In genomic region chr3:33639889-33640288, GRCh38 we compare ENCODE assay signal across 27 cellular contexts.
"Had no signal": no experiment of that assay in that cellular context is flagged by ENCODE, and none has a peak within 500 bp of the region (broad histone marks: within the 10 kb centered on the region; RNA-seq: fewer than 3 reads in every experiment).

No MANE protein-coding gene starts in this region.

- H3K36me3 ChIP-seq: colonic mucosa, prostate gland, sigmoid colon, thyroid gland had no signal

- ATAC-seq: heart right ventricle; left lobe of liver; stimulated activated effector memory CD8-positive, alpha-beta T cell treated with anti-CD3 and anti-CD28 coated beads, Interleukin-12 subunit alpha, Interleukin-12 subunit beta, amount 100 ng/mL, for 72 hours had no signal

- H3K9ac ChIP-seq: parathyroid adenoma had no signal

- H3K27me3 Mint-ChIP-seq: dendritic cell treated with granulocyte-macrophage colony-stimulating factor and Interleukin-4, amounts not matched to agents 40 ng/mL and 50 ng/mL, for 4 days; memory B cell had no signal

- H3K36me3 Mint-ChIP-seq: natural killer cell had no signal

- H3K9me3 ChIP-seq: colonic mucosa, esophagus squamous epithelium, heart right ventricle, neutrophil, prostate gland, right atrium auricular region, sigmoid colon, stomach, thyroid gland had no signal

- DNase-seq: colonic mucosa; effector memory CD4-positive, alpha-beta T cell; erythroblast; esophagus squamous epithelium; foreskin melanocyte; glutamatergic neuron; heart right ventricle; hippocampal formation; kidney; natural killer cell; sigmoid colon; stimulated activated CD4-positive, alpha-beta T cell treated with anti-CD3 and anti-CD28 coated beads, Interleukin-2, amount 100 ng/mL, for 24 hours; stimulated activated CD4-positive, alpha-beta T cell treated with anti-CD3 and anti-CD28 coated beads, Interleukin-4, amount 100 ng/mL, for 24 hours; stimulated activated naive CD4-positive, alpha-beta T cell treated with Interleukin-2 at 50 U/mL for 16 hours; stomach; thyroid gland; trophoblast cell had no signal

- H3K79me2 ChIP-seq: parathyroid adenoma had no signal

- H3K27ac ChIP-seq: colonic mucosa, esophagus squamous epithelium, heart right ventricle, neutrophil, parathyroid adenoma, prostate gland, right atrium auricular region, sigmoid colon, stomach, thyroid gland had no signal

- H3K4me1 Mint-ChIP-seq: memory B cell, neural crest cell had no signal

- H3K4me3 ChIP-seq: colonic mucosa, esophagus squamous epithelium, heart right ventricle, lung, prostate gland, right atrium auricular region, sigmoid colon, stomach, thyroid gland had no signal

- H3K27ac Mint-ChIP-seq: dendritic cell treated with granulocyte-macrophage colony-stimulating factor and Interleukin-4, amounts not matched to agents 40 ng/mL and 50 ng/mL, for 4 days; memory B cell; stimulated activated effector memory CD8-positive, alpha-beta T cell treated with anti-CD3 and anti-CD28 coated beads, Interleukin-12 subunit alpha, Interleukin-12 subunit beta, amount 100 ng/mL, for 72 hours had no signal

- H3K4me1 ChIP-seq: colonic mucosa, parathyroid adenoma, prostate gland, thyroid gland had no signal

- H2AFZ ChIP-seq: parathyroid adenoma had no signal

- H3K9me3 Mint-ChIP-seq: dendritic cell treated with granulocyte-macrophage colony-stimulating factor and Interleukin-4, amounts not matched to agents 40 ng/mL and 50 ng/mL, for 4 days; memory B cell; natural killer cell; neural crest cell; stimulated activated effector memory CD8-positive, alpha-beta T cell treated with anti-CD3 and anti-CD28 coated beads, Interleukin-12 subunit alpha, Interleukin-12 subunit beta, amount 100 ng/mL, for 72 hours had no signal

- H3K4me3 Mint-ChIP-seq: dendritic cell treated with granulocyte-macrophage colony-stimulating factor and Interleukin-4, amounts not matched to agents 40 ng/mL and 50 ng/mL, for 4 days; memory B cell; natural killer cell; neural crest cell; stimulated activated effector memory CD8-positive, alpha-beta T cell treated with anti-CD3 and anti-CD28 coated beads, Interleukin-12 subunit alpha, Interleukin-12 subunit beta, amount 100 ng/mL, for 72 hours had no signal

- H3K27me3 ChIP-seq: colonic mucosa, esophagus squamous epithelium, heart right ventricle, neutrophil, right atrium auricular region, sigmoid colon, stomach, thyroid gland had no signal
